ENCODE assay signal across 2 cellular contexts in genomic region chr16:48647794-48648193, GRCh38.
TF ChIP-seq lines count a peak whose summit lies in the region.

No MANE protein-coding gene starts in this region.

TF ChIP-seq in HepG2, 621 proteins besides CTCF, POLR2A, EP300 and RAD21 (continues in another document):
- TF ChIP-seq ZNF10 (CRISPR knock-in tag; IDR thresholded peaks at IDR 0.05; ENCODE audit: borderline replicate concordance, low read depth) (no peak), ZNF543 (CRISPR knock-in tag; IDR thresholded peaks at IDR 0.05) (no peak), CENPX (CRISPR knock-in tag; IDR thresholded peaks at IDR 0.05) (no peak), CHD4 (IDR thresholded peaks at IDR 0.05; ENCODE audit: borderline replicate concordance, low read length) (no peak), MXI1 (IDR thresholded peaks at IDR 0.05; ENCODE audit: borderline replicate concordance, low read depth, low read length) (no peak), ZNF605 (CRISPR knock-in tag; IDR thresholded peaks at IDR 0.05) (no peak), RAD51 (IDR thresholded peaks at IDR 0.05; ENCODE audit: borderline replicate concordance) (no peak), NONO (IDR thresholded peaks at IDR 0.05) (0 out of 2 replicates have a peak, but pooled peaks have one; percentile 70), NONO (CRISPR knock-in tag; conservative IDR thresholded peaks at IDR 0.05) (no peak), ZBTB21 (CRISPR knock-in tag; IDR thresholded peaks at IDR 0.05) (no peak), ZNF143 (CRISPR knock-in tag; IDR thresholded peaks at IDR 0.05) (no peak), ATF7 (IDR thresholded peaks at IDR 0.05) (0 out of 2 replicates have a peak, but pooled peaks have one; percentile 19), ATF7 (CRISPR knock-in tag; IDR thresholded peaks at IDR 0.05) (no peak), RBM22 (optimal IDR thresholded peaks at IDR 0.05; ENCODE audit: low read length) (no peak), ZBTB7B (CRISPR knock-in tag; IDR thresholded peaks at IDR 0.05) (no peak), ZNF782 (CRISPR knock-in tag; IDR thresholded peaks at IDR 0.05; ENCODE audit: borderline replicate concordance) (no peak), SIN3B (IDR thresholded peaks at IDR 0.05; ENCODE audit: low read length) (no peak), ZNF749 (CRISPR knock-in tag; IDR thresholded peaks at IDR 0.05; ENCODE audit: borderline replicate concordance) (no peak), ESRRA (CRISPR knock-in tag; IDR thresholded peaks at IDR 0.05; ENCODE audit: low read depth) (no peak), SNAI1 (CRISPR knock-in tag; IDR thresholded peaks at IDR 0.05; ENCODE audit: borderline replicate concordance) (no peak), HNF1A (IDR thresholded peaks at IDR 0.05; ENCODE audit: low read depth) (no peak), HNF1A (CRISPR knock-in tag; IDR thresholded peaks at IDR 0.05; ENCODE audit: borderline replicate concordance) (no peak), POLR2AphosphoS5 (IDR thresholded peaks at IDR 0.05; ENCODE audit: low read depth, low read length) (no peak), ZNF317 (CRISPR knock-in tag; IDR thresholded peaks at IDR 0.05) (no peak)

TF ChIP-seq in K562, 482 proteins besides CTCF, POLR2A, EP300 and RAD21:
- TF ChIP-seq ZNF512 (tag; IDR thresholded peaks at IDR 0.05), result peak; percentile 88
- TF ChIP-seq STAT5A (IDR thresholded peaks at IDR 0.05; ENCODE audit: borderline replicate concordance, low read length), result no peak
- no peak for TF ChIP-seq ZKSCAN3 (CRISPR knock-in tag; IDR thresholded peaks at IDR 0.05)
- TF ChIP-seq SMAD1 (IDR thresholded peaks at IDR 0.05; ENCODE audit: low read depth, low read length, partially characterized antibody), result no peak
- TF ChIP-seq BDP1 (IDR thresholded peaks at IDR 0.05; ENCODE audit: insufficient read depth, insufficient read length), result no peak
- TF ChIP-seq BACH1 (tag; IDR thresholded peaks at IDR 0.05), result no peak
